Comparison of ENCODE assay signal across 8 cellular contexts in the genomic region with DNA sequence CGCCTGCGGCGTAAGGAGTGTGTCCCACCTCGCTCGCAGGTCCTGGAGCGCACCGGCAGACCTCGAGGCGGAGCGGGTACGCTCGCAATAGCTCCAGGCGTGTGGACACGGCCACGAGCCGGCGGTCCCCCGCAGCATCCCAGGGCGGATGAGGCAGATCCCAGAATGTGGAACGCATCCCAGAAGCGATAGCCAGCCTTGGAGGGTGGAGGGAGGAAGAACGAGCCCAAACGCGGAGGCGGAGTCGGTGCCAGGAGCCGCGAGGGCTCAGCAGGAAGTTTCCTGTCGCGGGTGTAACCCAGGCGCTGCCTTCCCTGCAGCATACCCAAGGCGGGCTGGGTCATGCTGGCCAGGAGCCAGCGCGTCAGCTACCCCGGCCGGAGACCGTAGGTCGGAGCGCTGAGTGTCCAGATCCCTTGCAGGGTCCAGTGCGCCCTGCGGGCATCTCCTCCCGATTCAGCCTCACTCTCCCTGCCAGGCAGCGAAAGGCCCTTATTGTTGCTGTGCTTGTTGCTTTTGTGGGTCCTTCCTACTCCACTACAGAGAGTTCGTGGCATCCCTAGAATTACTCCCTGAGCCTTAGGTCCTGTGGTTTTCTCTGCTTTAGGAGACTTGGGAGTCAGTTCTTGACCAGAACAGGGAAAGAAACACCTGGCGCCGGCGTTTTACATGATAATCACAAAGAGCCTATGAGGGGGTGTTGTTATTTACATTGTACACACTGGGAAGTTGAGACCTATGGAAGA. TPM values are rescaled to one million over a fixed set of nuclear protein-coding genes. Genes with fewer than 3 reads are reported as not detected.
DNase-seq lines count a peak whose midpoint lies in the region; ATAC-seq lines count a peak whose summit lies in the region.

No MANE protein-coding gene starts in this region.

- H3K36me3 ChIP-seq in H7 (replicated peaks; ENCODE audit: control insufficient read depth, insufficient read depth, low read length): no peaks in the 10 kb centered on the region

- no peaks in the 10 kb centered on the region for H3K9me3 Mint-ChIP-seq in T-helper 2 cell treated with Interferon-gamma antibody and Interleukin-4, amounts not matched to agents 5 μg/mL and 100 μg/mL, for 36 hours

- H3K4me3 ChIP-seq in H7 (ENCODE audit: insufficient read depth, low read depth, low read length): peak overlapping the region; percentile 51

- H3K36me3 Mint-ChIP-seq in T-helper 2 cell treated with Interferon-gamma antibody and Interleukin-4, amounts not matched to agents 5 μg/mL and 100 μg/mL, for 36 hours (ENCODE audit: low read depth): no peaks in the 10 kb centered on the region

- peak overlapping the region; percentile 84 for H3K4me3 Mint-ChIP-seq in T-helper 2 cell treated with Interferon-gamma antibody and Interleukin-4, amounts not matched to agents 5 μg/mL and 100 μg/mL, for 36 hours

- H3K27ac Mint-ChIP-seq in T-helper 2 cell treated with Interferon-gamma antibody and Interleukin-4, amounts not matched to agents 5 μg/mL and 100 μg/mL, for 36 hours: no peak overlapping the region

- H3K27me3 Mint-ChIP-seq in T-helper 2 cell treated with Interferon-gamma antibody and Interleukin-4, amounts not matched to agents 5 μg/mL and 100 μg/mL, for 36 hours (ENCODE audit: low read depth): peaks cover 19% of the 10 kb centered on the region

- no peak for ATAC-seq in HG03565 (IDR thresholded peaks at IDR 0.05; ENCODE audit: unreplicated experiment)

- peak; percentile 81 for DNase-seq in H7
- no peak for DNase-seq in T-helper 2 cell treated with Interferon-gamma antibody and Interleukin-4, amounts not matched to agents 5 μg/mL and 100 μg/mL, for 36 hours (ENCODE audit: low spot score)
- peak; percentile 87 for DNase-seq in cerebellum (ENCODE audit: low spot score)
- DNase-seq in kidney tubule cell (ENCODE audit: low spot score): peak; percentile 80
- DNase-seq in stimulated activated CD4-positive, alpha-beta T cell treated with anti-CD3 and anti-CD28 coated beads, Interleukin-4, amount 100 ng/mL, for 4 hours: peak; percentile 16 to 27
- DNase-seq in NCI-H2171 treated with DMSO at 0.1 percent for 48 hours (lab: John Stamatoyannopoulos, UW): no peak
- DNase-seq in SKM-1 treated with dmso at 0.1 percent for 144 hours (lab: John Stamatoyannopoulos, UW; ENCODE audit: unreplicated experiment): no peak

- peaks cover 2% of the 10 kb centered on the region for H3K27me3 ChIP-seq in H7 (ENCODE audit: control insufficient read depth, insufficient read depth, low read length)

- H3K4me1 Mint-ChIP-seq in T-helper 2 cell treated with Interferon-gamma antibody and Interleukin-4, amounts not matched to agents 5 μg/mL and 100 μg/mL, for 36 hours (ENCODE audit: low read depth): peaks cover 5% of the 10 kb centered on the region

RNA-seq across cellular contexts. Expression of a gene that starts 27.7 kb away (rescaled TPM):
- total RNA-seq in H7 (2014; rRNA removed; shearing (Covaris generic)): 0.07 and 0.24 TPM in 2 replicates
- 0.36 TPM for total RNA-seq in cerebellum

RNA-seq across cellular contexts. Expression of a gene that starts 31.4 kb away (rescaled TPM):
- 0.59 and 0.69 TPM in 2 replicates for total RNA-seq in H7 (2014; rRNA removed; shearing (Covaris generic))
- total RNA-seq in cerebellum: 0.36 TPM

Comparison
In these comparisons a context has a peak if more than half of its experiments do, and no peak if none do; other contexts are left out.
1. DNase-seq: peak in H7 (single experiment), cerebellum (single experiment), kidney tubule cell (single experiment) and stimulated activated CD4-positive, alpha-beta T cell treated with anti-CD3 and anti-CD28 coated beads, Interleukin-4, amount 100 ng/mL, for 4 hours (2 of 2); none in T-helper 2 cell treated with Interferon-gamma antibody and Interleukin-4, amounts not matched to agents 5 μg/mL and 100 μg/mL, for 36 hours (single experiment), NCI-H2171 treated with DMSO at 0.1 percent for 48 hours (single experiment) and SKM-1 treated with dmso at 0.1 percent for 144 hours (single experiment).